13 cellular contexts compared by ENCODE assay signal in genomic region chr2:34261701-34262100, GRCh38.
DNase-seq lines count a peak whose midpoint lies in the region; TF ChIP-seq lines count a peak whose summit lies in the region.
"Had no signal": no experiment of that assay in that cellular context is flagged by ENCODE, and none has a peak within 500 bp of the region (broad histone marks: within the 10 kb centered on the region; RNA-seq: fewer than 3 reads in every experiment).

No MANE protein-coding gene starts in this region.

- no peak overlapping the region for H3K4me3 Mint-ChIP-seq in neural crest cell

- peak; percentile 7 for TF ChIP-seq CTCF in GM12873 (IDR thresholded peaks at IDR 0.05; ENCODE audit: insufficient read depth, low read depth, low read length, missing control alignments)
- TF ChIP-seq CTCF in NB4 (IDR thresholded peaks at IDR 0.05; ENCODE audit: low read depth, low read length): no peak
- TF ChIP-seq CTCF in WERI-Rb-1 (IDR thresholded peaks at IDR 0.05; ENCODE audit: low read depth, low read length): no peak
- TF ChIP-seq CTCF in neural crest cell (conservative IDR thresholded peaks at IDR 0.05): no peak

- no peaks in the 10 kb centered on the region for H3K4me1 Mint-ChIP-seq in neural crest cell

- TF ChIP-seq POLR2A in NB4 (IDR thresholded peaks at IDR 0.05; ENCODE audit: extremely low read depth, insufficient read length): no peak

- H3K9me3 ChIP-seq in WERI-Rb-1 (ENCODE audit: severe bottlenecking): no peaks in the 10 kb centered on the region

- H3K36me3 ChIP-seq in WERI-Rb-1: no peaks in the 10 kb centered on the region
- H3K36me3 ChIP-seq: BLaER1 treated with 17β-estradiol and CSF1 and Interleukin-3, amounts not matched to agents 10 nM and 100 nM had no signal

- peaks cover 5% of the 10 kb centered on the region for H3K9me3 Mint-ChIP-seq in neural crest cell

- no peaks in the 10 kb centered on the region for H3K27me3 ChIP-seq in WERI-Rb-1 (ENCODE audit: insufficient read depth, low read depth, severe bottlenecking)
- H3K27me3 ChIP-seq: BLaER1 treated with 17β-estradiol and CSF1 and Interleukin-3, amounts not matched to agents 10 nM and 100 nM had no signal

- H3K36me3 Mint-ChIP-seq in neural crest cell (ENCODE audit: low read depth): no peaks in the 10 kb centered on the region

- no peaks in the 10 kb centered on the region for H3K27me3 Mint-ChIP-seq in neural crest cell (ENCODE audit: low read depth)

- no peak overlapping the region for H3K27ac ChIP-seq in WERI-Rb-1
- H3K27ac ChIP-seq: BLaER1 treated with 17β-estradiol and CSF1 and Interleukin-3, amounts not matched to agents 10 nM and 100 nM had no signal

- peak; percentile 3 for DNase-seq in NB4 (ENCODE audit: low read depth)
- DNase-seq in WERI-Rb-1: peak; percentile 16
- no peak for DNase-seq in neural crest cell (ENCODE audit: low read depth, low spot score)
- DNase-seq in NCI-H510A treated with DMSO at 0.1 percent for 48 hours (lab: John Stamatoyannopoulos, UW): no peak
- no peak for DNase-seq in GDM1 (lab: John Stamatoyannopoulos, UW)
- no peak for DNase-seq in NCI-H2081 treated with DMSO at 0.1 percent for 48 hours (lab: John Stamatoyannopoulos, UW)
- DNase-seq: DMS153, IMR-90, NCI-H1436, NCI-H2029 treated with DMSO at 0.1 percent for 48 hours, SIG-M5 had no signal

- H3K27ac Mint-ChIP-seq in neural crest cell (ENCODE audit: unreplicated experiment): peak overlapping the region; percentile 58

- H3K4me3 ChIP-seq in NB4 (ENCODE audit: low read depth, low read length): no peak overlapping the region
- H3K4me3 ChIP-seq in WERI-Rb-1 (ENCODE audit: low read depth, low read length): no peak overlapping the region
- H3K4me3 ChIP-seq: BLaER1 treated with 17β-estradiol and CSF1 and Interleukin-3, amounts not matched to agents 10 nM and 100 nM had no signal

Comparison
In these comparisons a context has a peak if more than half of its experiments do, and no peak if none do; other contexts are left out.
1. DNase-seq: peak in NB4 (single experiment) and WERI-Rb-1 (single experiment); none in neural crest cell (single experiment), NCI-H510A treated with DMSO at 0.1 percent for 48 hours (single experiment), GDM1 (single experiment) and NCI-H2081 treated with DMSO at 0.1 percent for 48 hours (single experiment).